ENCODE assay signal across 1 cellular context in the genomic region with DNA sequence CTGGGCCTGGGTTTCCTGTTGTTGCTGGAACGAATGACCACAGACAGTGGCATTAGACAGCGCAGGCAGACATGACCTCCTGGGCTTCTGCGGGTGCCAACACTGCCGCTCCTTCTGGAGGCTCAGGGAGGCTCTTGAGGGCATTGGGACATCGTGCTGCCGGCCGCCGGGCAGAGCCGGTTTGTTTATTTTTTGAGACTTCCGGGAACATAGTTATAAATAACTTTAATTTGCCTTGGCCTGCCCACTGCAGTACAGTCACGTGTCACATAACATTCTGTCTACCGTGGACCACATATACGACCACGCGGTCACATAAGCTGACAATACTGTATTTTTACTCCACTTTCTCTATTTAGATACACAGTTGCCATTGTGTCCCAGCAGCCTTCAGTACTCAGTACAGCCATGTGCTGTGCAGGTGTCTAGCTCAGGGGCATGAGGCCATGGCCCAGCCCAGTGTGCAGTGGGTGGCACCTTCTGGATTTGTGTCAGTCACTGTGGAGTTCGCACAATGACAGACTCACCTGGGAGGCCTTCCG.
A peak's percentile ranks its signal among the peaks of the same experiment; 100 is the strongest.
TF ChIP-seq lines count a peak whose summit lies in the region.

No MANE protein-coding gene starts in this region.

TF ChIP-seq in endothelial cell of umbilical vein, 7 proteins besides CTCF, POLR2A, EP300 and RAD21:
- TF ChIP-seq, protein P1, sequence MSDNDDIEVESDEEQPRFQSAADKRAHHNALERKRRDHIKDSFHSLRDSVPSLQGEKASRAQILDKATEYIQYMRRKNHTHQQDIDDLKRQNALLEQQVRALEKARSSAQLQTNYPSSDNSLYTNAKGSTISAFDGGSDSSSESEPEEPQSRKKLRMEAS (IDR thresholded peaks at IDR 0.05; ENCODE audit: insufficient read depth, insufficient read length) = peak; percentile 68
- no peak for TF ChIP-seq GATA2 (IDR thresholded peaks at IDR 0.05; ENCODE audit: insufficient read depth, insufficient read length, low read depth, low read length)
- TF ChIP-seq POLR2AphosphoS5 (IDR thresholded peaks at IDR 0.05; ENCODE audit: insufficient read depth, low read depth, low read length) = peak; percentile 4
- no peak for TF ChIP-seq EZH2 (IDR thresholded peaks at IDR 0.05; ENCODE audit: borderline replicate concordance, low read depth, low read length, severe bottlenecking)
